Comparison of ENCODE assay signal across 13 cellular contexts in genomic region chr9:91150273-91151013, GRCh38.
DNase-seq lines count a peak whose midpoint lies in the region; ATAC-seq and TF ChIP-seq lines count a peak whose summit lies in the region.
"Had no signal": no experiment of that assay in that cellular context is flagged by ENCODE, and none has a peak within 500 bp of the region (broad histone marks: within the 10 kb centered on the region; RNA-seq: fewer than 3 reads in every experiment).

No MANE protein-coding gene starts in this region.

- no peak overlapping the region for H3K27ac ChIP-seq in CD8-positive, alpha-beta memory T cell (ENCODE audit: low read depth, low read length)
- peak overlapping the region; percentile 81 for H3K27ac ChIP-seq in KMS-11
- H3K27ac ChIP-seq in skin epidermis: peak overlapping the region in 15 of 21 experiments; percentile 6 to 75 (median 43)
- no peak overlapping the region for H3K27ac ChIP-seq in trophoblast cell (ENCODE audit: low read depth, low read length)
- H3K27ac ChIP-seq: ascending aorta, PC-9 had no signal

- H3K23ac ChIP-seq in trophoblast cell (ENCODE audit: low read length): no peak overlapping the region

- H3K4me1 ChIP-seq in CD8-positive, alpha-beta memory T cell (ENCODE audit: insufficient read depth, low read length): peaks cover 26% of the 10 kb centered on the region
- H3K4me1 ChIP-seq in KMS-11 (ENCODE audit: low read depth, poor library complexity, severe bottlenecking) (peaks cover 98% of the 10 kb centered on the region), trophoblast cell (ENCODE audit: control insufficient read depth in 1 of 2, insufficient read depth in 2 of 2, low read length in 2 of 2) (no peaks in the 10 kb centered on the region)
- H3K4me1 ChIP-seq: ascending aorta had no signal

- H4K91ac ChIP-seq in trophoblast cell (ENCODE audit: low read depth, low read length): no peak overlapping the region

- no peak overlapping the region for H2AFZ ChIP-seq in KMS-11 (ENCODE audit: low read depth)
- H2AFZ ChIP-seq in trophoblast cell (ENCODE audit: insufficient read depth, low read length, poor library complexity): no peak overlapping the region
- H2AFZ ChIP-seq: PC-9 had no signal

- POLR2A ChIA-PET in CD8-positive, alpha-beta memory T cell (lab: Charles Lee): interaction anchor here (0.9 to 1.6 kb wide), 3 partner anchors 14 to 49 kb away, joined by 5 to 10 read pairs (median 10); no protein-coding TSS in a partner anchor

- peaks cover 47 to 72% (median 64%) of the 10 kb centered on the region in 3 donors for H3K4me1 Mint-ChIP-seq in CD8-positive, alpha-beta memory T cell
- H3K4me1 Mint-ChIP-seq in activated naive CD8-positive, alpha-beta T cell treated with anti-CD3 and anti-CD28 coated beads, Interleukin-2, amount 50 U/mL, for 24 hours: peaks cover 90% of the 10 kb centered on the region

- no peaks in the 10 kb centered on the region for H4K20me1 ChIP-seq in KMS-11 (ENCODE audit: insufficient read depth)

- peaks cover 0 to 11% (median 5%) of the 10 kb centered on the region in 3 donors for H3K36me3 Mint-ChIP-seq in CD8-positive, alpha-beta memory T cell
- H3K36me3 Mint-ChIP-seq in activated naive CD8-positive, alpha-beta T cell treated with anti-CD3 and anti-CD28 coated beads, Interleukin-2, amount 50 U/mL, for 24 hours (ENCODE audit: low read depth): peaks cover 40% of the 10 kb centered on the region

- no peak overlapping the region for H2BK5ac ChIP-seq in trophoblast cell (ENCODE audit: low read depth, low read length, poor library complexity)

- H3K27me3 ChIP-seq in CD8-positive, alpha-beta memory T cell (ENCODE audit: insufficient read depth, low read length, poor library complexity, severe bottlenecking): no peaks in the 10 kb centered on the region
- H3K27me3 ChIP-seq in KMS-11 (ENCODE audit: insufficient read depth, low read depth) (no peaks in the 10 kb centered on the region), trophoblast cell (ENCODE audit: insufficient read depth, low read length) (no peaks in the 10 kb centered on the region)
- H3K27me3 ChIP-seq: ascending aorta had no signal

- no peaks in the 10 kb centered on the region for H3K9me3 ChIP-seq in CD8-positive, alpha-beta memory T cell (ENCODE audit: low read length)
- H3K9me3 ChIP-seq in trophoblast cell (ENCODE audit: insufficient read depth, low read depth, low read length): peaks cover 3% of the 10 kb centered on the region
- H3K9me3 ChIP-seq: ascending aorta had no signal

- no peaks in the 10 kb centered on the region for H3K36me3 ChIP-seq in CD8-positive, alpha-beta memory T cell (ENCODE audit: insufficient read depth, low read length)
- H3K36me3 ChIP-seq in KMS-11 (ENCODE audit: insufficient read depth) (no peaks in the 10 kb centered on the region), trophoblast cell (ENCODE audit: control insufficient read depth in 1 of 2, insufficient read depth in 2 of 2, low read length in 2 of 2) (no peaks in the 10 kb centered on the region)
- H3K36me3 ChIP-seq: ascending aorta had no signal

- H3K9me3 Mint-ChIP-seq in CD8-positive, alpha-beta memory T cell: peaks cover 0 to 3% (median 0%) of the 10 kb centered on the region in 5 donors
- peaks cover 25% of the 10 kb centered on the region for H3K9me3 Mint-ChIP-seq in activated naive CD8-positive, alpha-beta T cell treated with anti-CD3 and anti-CD28 coated beads, Interleukin-2, amount 50 U/mL, for 24 hours

- H3K4ac ChIP-seq in trophoblast cell (ENCODE audit: low read depth, low read length): no peak overlapping the region

- H3K18ac ChIP-seq in trophoblast cell (ENCODE audit: low read length): no peak overlapping the region

- H3K4me2 ChIP-seq in KMS-11 (peak overlapping the region; percentile 93), trophoblast cell (ENCODE audit: low read length) (no peak overlapping the region)
- H3K4me2 ChIP-seq: PC-9 had no signal

- TF ChIP-seq CTCF in KMS-11 (conservative IDR thresholded peaks at IDR 0.05; ENCODE audit: low read depth, low read length): no peak

- no peak overlapping the region for H2AK5ac ChIP-seq in trophoblast cell (ENCODE audit: low read length)

- H3K27me3 Mint-ChIP-seq in CD8-positive, alpha-beta memory T cell: no peaks in the 10 kb centered on the region
- H3K27me3 Mint-ChIP-seq in activated naive CD8-positive, alpha-beta T cell treated with anti-CD3 and anti-CD28 coated beads, Interleukin-2, amount 50 U/mL, for 24 hours: peaks cover 2% of the 10 kb centered on the region

- no peak overlapping the region for H4K12ac ChIP-seq in trophoblast cell (ENCODE audit: low read depth, low read length)

- no peak overlapping the region for H2BK12ac ChIP-seq in trophoblast cell (ENCODE audit: low read length)

- peak overlapping the region; percentile 3 to 84 (median 71) for H3K4me3 Mint-ChIP-seq in CD8-positive, alpha-beta memory T cell
- peak overlapping the region; percentile 42 for H3K4me3 Mint-ChIP-seq in activated naive CD8-positive, alpha-beta T cell treated with anti-CD3 and anti-CD28 coated beads, Interleukin-2, amount 50 U/mL, for 24 hours

- no peak overlapping the region for H2BK120ac ChIP-seq in trophoblast cell (ENCODE audit: insufficient read depth, low read length, poor library complexity)

- no CpG with 5 or more reads among the region's 3 CpGs for WGBS in trophoblast cell (ENCODE audit: extremely low coverage, insufficient coverage, insufficient read length)

- peak overlapping the region; percentile 48 to 93 (median 80) for H3K27ac Mint-ChIP-seq in CD8-positive, alpha-beta memory T cell
- peak overlapping the region; percentile 97 for H3K27ac Mint-ChIP-seq in activated naive CD8-positive, alpha-beta T cell treated with anti-CD3 and anti-CD28 coated beads, Interleukin-2, amount 50 U/mL, for 24 hours

- peaks cover 77% of the 10 kb centered on the region for H3K79me2 ChIP-seq in KMS-11 (ENCODE audit: insufficient read depth, low read depth)
- H3K79me2 ChIP-seq in trophoblast cell (ENCODE audit: control insufficient read depth, insufficient read depth, low read length, poor library complexity): no peaks in the 10 kb centered on the region

- no peak overlapping the region for H4K8ac ChIP-seq in trophoblast cell (ENCODE audit: low read depth, low read length)

- CTCF ChIA-PET in CD8-positive, alpha-beta memory T cell (lab: Charles Lee): interaction anchor here (0.8 to 2.0 kb wide), 3 partner anchors 11 to 50 kb away, joined by 3 to 5 read pairs (median 5); no protein-coding TSS in a partner anchor

- no peaks in the 10 kb centered on the region for H3K79me1 ChIP-seq in trophoblast cell (ENCODE audit: low read length)

- H3K9ac ChIP-seq in KMS-11 (peak overlapping the region; percentile 33; the same call in 1 of the 2 replicates), trophoblast cell (ENCODE audit: low read length) (no peak overlapping the region)

- ATAC-seq in activated naive CD8-positive, alpha-beta T cell treated with anti-CD3 and anti-CD28 coated beads, Interleukin-2, amount 50 U/mL, for 24 hours: no peak
- ATAC-seq in HG03521 (IDR thresholded peaks at IDR 0.05; ENCODE audit: unreplicated experiment) (no peak), left cardiac atrium (no peak)

- DNase-seq in CD8-positive, alpha-beta memory T cell: no peak
- no peak for DNase-seq in activated naive CD8-positive, alpha-beta T cell treated with anti-CD3 and anti-CD28 coated beads, Interleukin-2, amount 50 U/mL, for 24 hours
- no peak for DNase-seq in trophoblast cell
- DNase-seq in activated CD4-positive, CD25-positive, alpha-beta regulatory T cell treated with anti-CD3 and anti-CD28 coated beads, Interleukin-2, amount 50 U/mL, for 72 hours: no peak
- DNase-seq in left cardiac atrium: no peak
- DNase-seq: effector memory CD4-positive, alpha-beta T cell; NCI-H1092; NCI-H2227 treated with DMSO at 0.1 percent for 48 hours; PC-9 had no signal

- H3K14ac ChIP-seq in trophoblast cell (ENCODE audit: low read length): no peak overlapping the region

- intact Hi-C loops in left cardiac atrium (cut with DNase I): no loop called here

- H3K4me3 ChIP-seq in CD8-positive, alpha-beta memory T cell (ENCODE audit: low read length): peak overlapping the region; percentile 12
- H3K4me3 ChIP-seq in KMS-11 (IDR thresholded peaks at IDR 0.05; ENCODE audit: insufficient read depth, low read depth, low read length) (no peak overlapping the region), skin epidermis (no peak overlapping the region), trophoblast cell (ENCODE audit: low read depth, low read length) (no peak overlapping the region)
- H3K4me3 ChIP-seq: ascending aorta, PC-9 had no signal

Comparison
In these comparisons a context has a peak if more than half of its experiments do, and no peak if none do; other contexts are left out.
1. H3K27ac ChIP-seq: peak in KMS-11 (single experiment) and skin epidermis (15 of 21); none in CD8-positive, alpha-beta memory T cell (single experiment) and trophoblast cell (single experiment).